ENCODE assay signal across 13 cellular contexts in genomic region chrX:17580529-17581155, GRCh38.
DNase-seq lines count a peak whose midpoint lies in the region; ATAC-seq, FAIRE-seq and TF ChIP-seq lines count a peak whose summit lies in the region.
"Had no signal": no experiment of that assay in that cellular context is flagged by ENCODE, and none has a peak within 500 bp of the region (broad histone marks: within the 10 kb centered on the region; RNA-seq: fewer than 3 reads in every experiment).

No MANE protein-coding gene starts in this region.

- CTCF ChIA-PET in AG04449 (lab: Yijun Ruan, JAX) = interaction anchor here (1.1 to 2.0 kb wide), 3 partner anchors 10 to 33 kb away, joined by 3 to 11 read pairs (median 3); no protein-coding TSS in a partner anchor
- CTCF ChIA-PET in RWPE1 (lab: Yijun Ruan, JAX) = no interaction called here

- TF ChIP-seq CTCF in AG04449 (IDR thresholded peaks at IDR 0.05; ENCODE audit: insufficient read depth, low read length, missing control alignments) = no peak
- TF ChIP-seq CTCF in foreskin fibroblast (IDR thresholded peaks at IDR 0.05; ENCODE audit: low read depth, low read length) = no peak
- TF ChIP-seq CTCF in neural crest cell (conservative IDR thresholded peaks at IDR 0.05) = no peak
- TF ChIP-seq CTCF in RWPE1 (conservative IDR thresholded peaks at IDR 0.05; ENCODE audit: low read depth) = no peak

- H3K27ac Mint-ChIP-seq in neural crest cell (ENCODE audit: unreplicated experiment) = peak overlapping the region; percentile 46

- H3K4me3 Mint-ChIP-seq in neural crest cell = no peak overlapping the region

- peak; percentile 95 for FAIRE-seq in RCC 7860 (lab: Jason Lieb, UNC)

- peaks cover 45% of the 10 kb centered on the region for H3K4me1 Mint-ChIP-seq in neural crest cell

- no peaks in the 10 kb centered on the region for H3K36me3 ChIP-seq in MG63
- H3K36me3 ChIP-seq: BLaER1 treated with 17β-estradiol and CSF1 and Interleukin-3, amounts not matched to agents 10 nM and 100 nM; ovary had no signal

- H3K27me3 Mint-ChIP-seq in neural crest cell (ENCODE audit: low read depth) = peaks cover 3% of the 10 kb centered on the region

- POLR2A ChIA-PET in AG04449 (lab: Yijun Ruan, JAX) (interaction anchor here (0.7 kb wide), 1 partner anchor 46 kb away, joined by 3 read pairs; no protein-coding TSS in a partner anchor), RWPE1 (lab: Yijun Ruan, JAX; ENCODE audit: low non-redundant PET) (no interaction called here)

- no peaks in the 10 kb centered on the region for H3K27me3 ChIP-seq in MG63
- H3K27me3 ChIP-seq: ovary had no signal

- H3K9me3 Mint-ChIP-seq in neural crest cell = peaks cover 5% of the 10 kb centered on the region

- peak; percentile 69 for DNase-seq in AG04449 (ENCODE audit: low read depth, low spot score)
- peak; percentile 74 for DNase-seq in RCC 7860 (ENCODE audit: low spot score)
- DNase-seq in foreskin fibroblast = peak; percentile 62 to 68
- DNase-seq in neural crest cell (ENCODE audit: low read depth, low spot score) = no peak
- DNase-seq in RWPE1 (ENCODE audit: low spot score) = no peak
- no peak for DNase-seq in MG63
- DNase-seq in foreskin melanocyte = no peak
- DNase-seq: amniotic stem cell, islet precursor cell, NCI-H1930 had no signal

- no peak for ATAC-seq in HG02623 (IDR thresholded peaks at IDR 0.05; ENCODE audit: unreplicated experiment)

- no peaks in the 10 kb centered on the region for H3K36me3 Mint-ChIP-seq in neural crest cell (ENCODE audit: low read depth)

- no peak overlapping the region for H3K27ac ChIP-seq in RWPE1
- H3K27ac ChIP-seq: BLaER1 treated with 17β-estradiol and CSF1 and Interleukin-3, amounts not matched to agents 10 nM and 100 nM; ovary had no signal

- no peaks in the 10 kb centered on the region for H3K9me3 ChIP-seq in MG63
- H3K9me3 ChIP-seq: BLaER1 treated with 17β-estradiol and CSF1 and Interleukin-3, amounts not matched to agents 10 nM and 100 nM; ovary had no signal

- H3K4me3 ChIP-seq in AG04449 (ENCODE audit: low read depth, low read length) = no peak overlapping the region
- no peak overlapping the region for H3K4me3 ChIP-seq in foreskin fibroblast (ENCODE audit: low read depth in 1 of 2, low read length in 2 of 2)
- no peak overlapping the region for H3K4me3 ChIP-seq in MG63
- H3K4me3 ChIP-seq: BLaER1 treated with 17β-estradiol and CSF1 and Interleukin-3, amounts not matched to agents 10 nM and 100 nM; ovary had no signal

Comparison
In these comparisons a context has a peak if more than half of its experiments do, and no peak if none do; other contexts are left out.
1. DNase-seq: peak in AG04449 (single experiment), RCC 7860 (single experiment) and foreskin fibroblast (2 of 2); none in neural crest cell (single experiment), RWPE1 (single experiment), MG63 (single experiment) and foreskin melanocyte (single experiment).